7 cellular contexts compared by ENCODE assay signal in the genomic region with DNA sequence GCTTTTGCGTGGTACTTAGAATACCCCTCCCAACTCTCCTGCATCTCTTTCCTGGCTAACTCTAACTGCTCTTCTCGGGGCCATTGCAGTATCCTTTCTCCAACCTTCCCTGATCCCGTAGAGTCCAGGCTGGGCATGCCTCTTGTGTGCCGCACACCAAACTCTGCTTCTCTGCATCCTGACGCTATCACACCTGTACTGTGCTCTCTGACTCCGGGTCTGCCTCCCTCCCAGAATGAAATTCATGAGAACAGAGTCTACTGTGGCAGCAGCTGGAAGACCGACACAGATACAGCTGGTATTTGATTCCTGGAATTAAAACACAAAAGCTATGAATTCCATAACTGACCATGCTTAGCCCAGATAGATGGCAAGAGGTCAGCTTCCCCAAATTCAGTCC.
"Had no signal": no experiment of that assay in that cellular context is flagged by ENCODE, and none has a peak within 500 bp of the region (broad histone marks: within the 10 kb centered on the region; RNA-seq: fewer than 3 reads in every experiment).

No MANE protein-coding gene starts in this region.

- H3K4me3 ChIP-seq: K562 had no signal

- ATAC-seq: K562 had no signal

- H3K4me3 Mint-ChIP-seq: H9 had no signal

- DNase-seq: GOT3, H9, HCEC 1CT, IMR-90, KG1 had no signal

- H3K27ac ChIP-seq: HL-60 had no signal
